ENCODE assay signal across 17 cellular contexts in genomic region chr6:167685654-167686053, GRCh38.
"Had no signal": no experiment of that assay in that cellular context is flagged by ENCODE, and none has a peak within 500 bp of the region (broad histone marks: within the 10 kb centered on the region; RNA-seq: fewer than 3 reads in every experiment).

No MANE protein-coding gene starts in this region.

- ATAC-seq: activated CD4-positive, alpha-beta T cell treated with anti-CD3 and anti-CD28 coated beads for 36 hours; activated CD8-positive, alpha-beta memory T cell treated with anti-CD3 and anti-CD28 coated beads, Interleukin-2, amount 10 ng/mL, durations not matched to agents 7 days and 5 days; body of pancreas; left ventricle myocardium superior; sciatic nerve; stimulated activated effector memory CD8-positive, alpha-beta T cell treated with anti-CD3 and anti-CD28 coated beads, Interleukin-12 subunit alpha, Interleukin-12 subunit beta, amount 100 ng/mL, for 72 hours had no signal

- H3K4me3 ChIP-seq: body of pancreas, mucosa of descending colon, smooth muscle cell, stomach had no signal

- DNase-seq: activated CD4-positive, alpha-beta memory T cell treated with anti-CD3 and anti-CD28 coated beads, Interleukin-2, amount 10 ng/mL, durations not matched to agents 7 days and 5 days; activated CD4-positive, alpha-beta T cell treated with anti-CD3 and anti-CD28 coated beads for 36 hours; activated CD8-positive, alpha-beta memory T cell treated with anti-CD3 and anti-CD28 coated beads, Interleukin-2, amount 10 ng/mL, durations not matched to agents 7 days and 5 days; activated naive CD4-positive, alpha-beta T cell treated with Interleukin-2 at 50 U/mL for 16 hours; caudate nucleus; erythroblast; kidney; left ventricle myocardium superior; mucosa of descending colon; naive B cell; stimulated activated CD4-positive, alpha-beta T cell treated with anti-CD3 and anti-CD28 coated beads, Interleukin-4, amount 100 ng/mL, for 24 hours; stomach; T-helper 2 cell had no signal

- H3K36me3 ChIP-seq: stomach had no signal

- H3K27me3 ChIP-seq: body of pancreas had no signal

- H3K27ac ChIP-seq: stomach had no signal

- H3K9me3 ChIP-seq: body of pancreas, mucosa of descending colon, stomach had no signal
